12 cellular contexts compared by ENCODE assay signal in the genomic region with DNA sequence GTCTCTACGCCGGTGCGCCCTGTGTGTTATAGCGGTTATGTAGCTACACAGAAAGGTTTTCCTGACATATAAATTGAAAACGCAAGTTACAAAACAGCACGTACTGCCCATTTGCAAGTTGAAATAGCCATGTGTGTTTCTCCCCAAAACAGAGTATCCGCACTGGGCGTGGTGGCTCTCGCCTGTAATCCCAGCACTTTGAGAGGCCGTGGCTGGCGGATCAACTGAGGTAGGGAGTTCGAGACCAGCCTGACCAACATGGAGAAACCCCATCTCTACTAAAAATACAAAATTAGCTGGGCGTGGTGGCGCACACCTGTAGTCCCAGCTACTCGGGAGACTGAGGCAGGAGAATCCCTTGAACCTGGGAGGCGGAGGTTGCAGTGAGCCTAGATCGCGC. TPM values are rescaled to one million over a fixed set of nuclear protein-coding genes. Genes with fewer than 3 reads are reported as not detected.
DNase-seq lines count a peak whose midpoint lies in the region; ATAC-seq and TF ChIP-seq lines count a peak whose summit lies in the region.
"Not testable (repeated sequence)": the region's sequence is repeated elsewhere in the genome, so short reads cannot be mapped to it uniquely, and the experiment has no call there.
"Had no signal": no experiment of that assay in that cellular context is flagged by ENCODE, and none has a peak within 500 bp of the region (broad histone marks: within the 10 kb centered on the region; RNA-seq: fewer than 3 reads in every experiment).

No MANE protein-coding gene starts in this region.

- not testable (repeated sequence) for H3K9ac ChIP-seq in HUES6 (ENCODE audit: low read length); SK-N-MC (ENCODE audit: insufficient read length); mammary epithelial cell (ENCODE audit: insufficient read depth, low read length)

- intact Hi-C loops in mammary epithelial cell (cut with micrococcal nuclease) = loop anchor here (5.0 kb wide), 1 partner anchor 94 kb away; no protein-coding TSS in a partner anchor

- not testable (repeated sequence) for H3K79me2 ChIP-seq in mammary epithelial cell (ENCODE audit: insufficient read depth, low read length); hepatocyte

- H3K4me1 Mint-ChIP-seq in activated T-cell treated with anti-CD3 and anti-CD28 coated beads, Interleukin-2, amount 50 U/mL, for 4 hours (ENCODE audit: low read depth) = not testable (repeated sequence)
- peaks cover 43% of the 10 kb centered on the region for H3K4me1 Mint-ChIP-seq in nephron progenitor cell

- dilution Hi-C loops in mammary epithelial cell (cut with HindIII; ENCODE audit: low sequenced_read_pairs) = loop anchor here (10.0 kb wide), 1 partner anchor 552 kb away; no protein-coding TSS in a partner anchor

- H3K9me3 ChIP-seq in HUES6 (ENCODE audit: control insufficient read depth, insufficient read depth, low read depth, low read length); SK-N-MC (ENCODE audit: low read depth, low read length); mammary epithelial cell (replicated peaks; ENCODE audit: insufficient read depth, low read length); hepatocyte (ENCODE audit: low read depth); thymus (ENCODE audit: control insufficient read depth): not testable (repeated sequence)

- H3K36me3 ChIP-seq in HUES6 (ENCODE audit: control insufficient read depth, insufficient read depth, low read length); SK-N-MC (ENCODE audit: insufficient read depth, low read length); mammary epithelial cell (ENCODE audit: insufficient read depth, low read length); hepatocyte (replicated peaks; ENCODE audit: insufficient read depth, low read depth); thymus (ENCODE audit: control insufficient read depth, insufficient read depth): not testable (repeated sequence)

- H3K4me2 ChIP-seq in mammary epithelial cell (ENCODE audit: insufficient read depth, low read depth, low read length) (peak overlapping the region; percentile 56), hepatocyte (peak overlapping the region; percentile 87)

- H3K27me3 Mint-ChIP-seq in activated T-cell treated with anti-CD3 and anti-CD28 coated beads, Interleukin-2, amount 50 U/mL, for 4 hours (ENCODE audit: low read depth) = not testable (repeated sequence)
- peaks cover 33% of the 10 kb centered on the region for H3K27me3 Mint-ChIP-seq in nephron progenitor cell (ENCODE audit: low read depth, poor library complexity)

- WGBS in mammary epithelial cell (ENCODE audit: low coverage, missing lambda C conversion rate) = 87% methylated on average over 13 of the region's 18 CpGs
- WGBS in hepatocyte (ENCODE audit: low lambda C conversion rate, missing lambda C conversion rate) = 96% methylated on average over 18 of the region's 18 CpGs
- WGBS in thymus = 92% methylated on average over 18 of the region's 18 CpGs

- BruUV-seq in mammary epithelial cell (replicated peaks; lab: Mats Ljungman, UMichigan) = not testable (repeated sequence)

- H3K9me2 ChIP-seq in hepatocyte (replicated peaks; ENCODE audit: insufficient read depth) = not testable (repeated sequence)

- not testable (repeated sequence) for H3K9me3 Mint-ChIP-seq in activated T-cell treated with anti-CD3 and anti-CD28 coated beads, Interleukin-2, amount 50 U/mL, for 4 hours
- peaks cover 17% of the 10 kb centered on the region for H3K9me3 Mint-ChIP-seq in nephron progenitor cell

- H3K27me3 ChIP-seq in HUES6 (ENCODE audit: control insufficient read depth, insufficient read depth, low read length); mammary epithelial cell (ENCODE audit: insufficient read depth, low read length); hepatocyte; thymus (ENCODE audit: control insufficient read depth, insufficient read depth): not testable (repeated sequence)

- H3K4me1 ChIP-seq in HUES6 (ENCODE audit: control insufficient read depth, insufficient read depth, low read length) = peaks cover 14% of the 10 kb centered on the region
- not testable (repeated sequence) for H3K4me1 ChIP-seq in mammary epithelial cell (ENCODE audit: insufficient read depth, low read length); hepatocyte (ENCODE audit: insufficient read depth); thymus (ENCODE audit: control insufficient read depth, insufficient read depth, low read length)

- ATAC-seq in activated T-cell treated with anti-CD3 and anti-CD28 coated beads, Interleukin-2, amount 50 U/mL, for 4 hours = not testable (repeated sequence)

- TF ChIP-seq CTCF in C4-2B (conservative IDR thresholded peaks at IDR 0.05); mammary epithelial cell (conservative IDR thresholded peaks at IDR 0.05 in 1 of 2, IDR thresholded peaks at IDR 0.05 in 1 of 2; ENCODE audit: extremely low read depth in 1 of 2, insufficient read depth in 1 of 2, low read depth in 1 of 2, low read length in 2 of 2); hepatocyte (IDR thresholded peaks at IDR 0.05; ENCODE audit: poor library complexity); nephron progenitor cell (IDR thresholded peaks at IDR 0.05): not testable (repeated sequence)

- in situ Hi-C loops in mammary epithelial cell (cut with MboI; ENCODE audit: low sequenced_read_pairs in 2 of 2) = loop anchor here in 1 of 2 donors (25.0 kb wide), 1 partner anchor 304 kb away; a partner anchor contains a TSS

- H3K4me3 Mint-ChIP-seq in activated T-cell treated with anti-CD3 and anti-CD28 coated beads, Interleukin-2, amount 50 U/mL, for 4 hours = peak overlapping the region; percentile 74
- H3K4me3 Mint-ChIP-seq in nephron progenitor cell = peak overlapping the region; percentile 63

- H4K20me1 ChIP-seq in mammary epithelial cell (ENCODE audit: insufficient read depth, low read length); hepatocyte (ENCODE audit: insufficient read depth, poor library complexity, severe bottlenecking): not testable (repeated sequence)

- not testable (repeated sequence) for H3K36me3 Mint-ChIP-seq in activated T-cell treated with anti-CD3 and anti-CD28 coated beads, Interleukin-2, amount 50 U/mL, for 4 hours (ENCODE audit: insufficient read depth); nephron progenitor cell (ENCODE audit: low read depth)

- H3K27ac ChIP-seq in C4-2B = peak overlapping the region; percentile 59; the same call in 1 of the 2 replicates
- not testable (repeated sequence) for H3K27ac ChIP-seq in HUES6 (ENCODE audit: low read depth, low read length); SK-N-MC; mammary epithelial cell (ENCODE audit: insufficient read depth, low read depth, low read length); hepatocyte; thymus (ENCODE audit: low read depth)

- CTCF ChIA-PET in mammary epithelial cell (lab: Charles Lee; ENCODE audit: low non-redundant PET) = not testable (repeated sequence)

- DNase-seq in SK-N-MC (ENCODE audit: low read depth, low spot score); activated T-cell treated with anti-CD3 and anti-CD28 coated beads, Interleukin-2, amount 50 U/mL, for 4 hours; mammary epithelial cell; hepatocyte (ENCODE audit: low spot score); nephron progenitor cell: not testable (repeated sequence)

- H3K27ac Mint-ChIP-seq in nephron progenitor cell = not testable (repeated sequence)

- peak overlapping the region; percentile 94 for H2AFZ ChIP-seq in mammary epithelial cell (ENCODE audit: low read depth, low read length)
- peak overlapping the region; percentile 38 for H2AFZ ChIP-seq in hepatocyte

- H3K4me3 ChIP-seq in HUES6 (ENCODE audit: low read depth, low read length) (0 out of 2 replicates have a peak overlapping the region, but pooled peaks have one; percentile 44), SK-N-MC (peak overlapping the region; percentile 75), thymus (ENCODE audit: low read length) (peak overlapping the region; percentile 59)
- H3K4me3 ChIP-seq in mammary epithelial cell (replicated peaks in 1 of 3; ENCODE audit: insufficient read depth in 1 of 3, low read depth in 2 of 3, low read length in 3 of 3); hepatocyte: not testable (repeated sequence)

RNA-seq across cellular contexts. Expression of a gene that starts 21.0 kb away (rescaled TPM):
- total RNA-seq in activated T-cell treated with anti-CD3 and anti-CD28 coated beads, Interleukin-2, amount 50 U/mL, for 4 hours = 10 to 100 TPM; 26.9 to 30.3 (median 27.5) TPM
- total RNA-seq in mammary epithelial cell = 10 to 100 TPM; 14.8 to 21.3 TPM
- 12.3 TPM for polyA plus RNA-seq in mammary epithelial cell
- polyA minus RNA-seq in mammary epithelial cell = 22.2 TPM
- total RNA-seq in hepatocyte = 9.4 and 11.0 TPM in 2 replicates
- 2.6 and 3.3 TPM in 2 replicates for polyA plus RNA-seq in hepatocyte
- 11.5 TPM for polyA plus RNA-seq in thymus

RNA-seq across cellular contexts. Expression of a gene that starts 37.3 kb away (rescaled TPM):
- under 1 TPM in 1 of 3 donors, not detected in 2; 0.11 TPM for total RNA-seq in activated T-cell treated with anti-CD3 and anti-CD28 coated beads, Interleukin-2, amount 50 U/mL, for 4 hours
- total RNA-seq in mammary epithelial cell (under 1 TPM in 1 of 2 donors, not detected in 1; 0.05 TPM), hepatocyte (0.16 and 0.60 TPM in 2 replicates)
- polyA plus RNA-seq in mammary epithelial cell (not detected), hepatocyte (0.23 and 0.75 TPM in 2 replicates), thymus (0.23 TPM)
- not detected for polyA minus RNA-seq in mammary epithelial cell
- total RNA-seq: H7, left ventricle myocardium superior, right atrium auricular region, SJCRH30 had no signal
